Comparison of ENCODE assay signal across 26 cellular contexts in genomic region chrX:136999021-136999420, GRCh38. TPM values are rescaled to one million over a fixed set of nuclear protein-coding genes. Genes with fewer than 3 reads are reported as not detected.
A peak's percentile ranks its signal among the peaks of the same experiment; 100 is the strongest.
DNase-seq lines count a peak whose midpoint lies in the region; ATAC-seq, FAIRE-seq and TF ChIP-seq lines count a peak whose summit lies in the region.
"Had no signal": no experiment of that assay in that cellular context is flagged by ENCODE, and none has a peak within 500 bp of the region (broad histone marks: within the 10 kb centered on the region; RNA-seq: fewer than 3 reads in every experiment).

No MANE protein-coding gene starts in this region.

- no peaks in the 10 kb centered on the region for H3K9me3 Mint-ChIP-seq in HFFc6

- peak; percentile 91 for FAIRE-seq in H54 (lab: Jason Lieb, UNC)
- FAIRE-seq: A204.1, GM12878, H1 had no signal

- no peak overlapping the region for H3K4me3 Mint-ChIP-seq in HFFc6
- H3K4me3 Mint-ChIP-seq: CD4-positive, alpha-beta memory T cell had no signal

- DNase-seq in A673 (ENCODE audit: low spot score): peak; percentile 23
- peak; percentile 12 for DNase-seq in H54 (ENCODE audit: insufficient read length, low spot score)
- DNase-seq in NCI-H226: peak; percentile 12
- peak; percentile 30 for DNase-seq in osteoblast (ENCODE audit: insufficient read length, low spot score, missing footprints)
- no peak for DNase-seq in psoas muscle
- DNase-seq in mucosa of descending colon: no peak
- DNase-seq in HFFc6: no peak
- DNase-seq: C1 segment of cervical spinal cord; CD4-positive, alpha-beta memory T cell; COR-L47; DMS53; EL; GDM1; NCI-H1105; NCI-H146; NCI-H1930; NCI-H446 treated with DMSO at 0.1 percent for 48 hours; NCI-H526; NCI-H82; NK-92 treated with Interleukin-12 subunit alpha and Interleukin-12 subunit beta, amount 100 ng/mL, for 24 hours; PC-3; SK-N-SH had no signal

- BruUV-seq in A673 (replicated peaks; lab: Mats Ljungman, UMichigan): no TSS peak

- POLR2A ChIA-PET in A673 (lab: Charles Lee; ENCODE audit: low non-redundant PET): no interaction called here

- H3K4me3 ChIP-seq in A673 (ENCODE audit: low read depth, low read length, poor library complexity, severe bottlenecking) (no peak overlapping the region), osteoblast (ENCODE audit: insufficient read depth, low read length) (no peak overlapping the region), psoas muscle (no peak overlapping the region), mucosa of descending colon (no peak overlapping the region)
- H3K4me3 ChIP-seq: GM12878 had no signal

- ATAC-seq in psoas muscle: no peak
- no peak for ATAC-seq in mucosa of descending colon
- ATAC-seq: GM12878, HCT116, PC-3 had no signal

- H4K20me1 ChIP-seq in osteoblast (ENCODE audit: insufficient read depth, low read length): no peaks in the 10 kb centered on the region

- H2AFZ ChIP-seq in osteoblast (ENCODE audit: low read length): no peak overlapping the region

- H3K27ac Mint-ChIP-seq in HFFc6: no peak overlapping the region
- H3K27ac Mint-ChIP-seq: CD4-positive, alpha-beta memory T cell had no signal

- H3K4me2 ChIP-seq in osteoblast (ENCODE audit: insufficient read depth, low read length): no peak overlapping the region
- H3K4me2 ChIP-seq: SK-N-SH had no signal

- H3K27ac ChIP-seq in A673 (ENCODE audit: low read depth, low read length, poor library complexity, severe bottlenecking) (no peak overlapping the region), osteoblast (ENCODE audit: low read depth, low read length) (no peak overlapping the region), psoas muscle (no peak overlapping the region)

- H3K79me2 ChIP-seq in osteoblast (ENCODE audit: insufficient read depth, low read length): no peaks in the 10 kb centered on the region

- H3K9me3 ChIP-seq in A673 (ENCODE audit: low read depth, low read length, poor library complexity, severe bottlenecking) (no peaks in the 10 kb centered on the region), osteoblast (ENCODE audit: low read depth, low read length) (no peaks in the 10 kb centered on the region), psoas muscle (no peaks in the 10 kb centered on the region), mucosa of descending colon (no peaks in the 10 kb centered on the region)
- H3K9me3 ChIP-seq: SK-N-SH had no signal

- CTCF ChIA-PET in A673 (lab: Charles Lee): no interaction called here

- TF ChIP-seq CTCF in A673 (conservative IDR thresholded peaks at IDR 0.05; ENCODE audit: low read depth, low read length) (no peak), osteoblast (IDR thresholded peaks at IDR 0.05; ENCODE audit: extremely low read depth, low read depth, low read length) (no peak), psoas muscle (IDR thresholded peaks at IDR 0.05) (no peak), mucosa of descending colon (IDR thresholded peaks at IDR 0.05) (no peak), HFFc6 (IDR thresholded peaks at IDR 0.05) (no peak)

- TF ChIP-seq POLR2A in H54 (IDR thresholded peaks at IDR 0.05; ENCODE audit: low read depth, low read length): no peak

- H3K27me3 ChIP-seq in A673 (replicated peaks; ENCODE audit: insufficient read depth, low read depth, low read length, poor library complexity): no peaks in the 10 kb centered on the region
- no peaks in the 10 kb centered on the region for H3K27me3 ChIP-seq in osteoblast (ENCODE audit: insufficient read depth, low read length)
- no peaks in the 10 kb centered on the region for H3K27me3 ChIP-seq in psoas muscle (ENCODE audit: insufficient read depth in 3 of 3, low read length in 2 of 3)

- WGBS in psoas muscle, 3 donors: 34 to 46% (median 42%) methylated on average over 3 of the region's 3 CpGs

- H3K36me3 ChIP-seq in A673 (ENCODE audit: insufficient read depth, low read length, poor library complexity, severe bottlenecking): no peaks in the 10 kb centered on the region
- no peaks in the 10 kb centered on the region for H3K36me3 ChIP-seq in osteoblast (ENCODE audit: insufficient read depth, low read length)
- H3K36me3 ChIP-seq in psoas muscle (ENCODE audit: insufficient read depth in 1 of 2, low read depth in 1 of 2): no peaks in the 10 kb centered on the region
- H3K36me3 ChIP-seq in mucosa of descending colon (ENCODE audit: low read depth): no peaks in the 10 kb centered on the region

- no peaks in the 10 kb centered on the region for H3K4me1 Mint-ChIP-seq in HFFc6 (ENCODE audit: low read depth)
- H3K4me1 Mint-ChIP-seq: CD4-positive, alpha-beta memory T cell had no signal

- H3K4me1 ChIP-seq in A673 (ENCODE audit: insufficient read depth, low read length, poor library complexity, severe bottlenecking): no peaks in the 10 kb centered on the region
- no peaks in the 10 kb centered on the region for H3K4me1 ChIP-seq in osteoblast (ENCODE audit: insufficient read depth, low read length)
- H3K4me1 ChIP-seq in psoas muscle: no peaks in the 10 kb centered on the region
- no peaks in the 10 kb centered on the region for H3K4me1 ChIP-seq in mucosa of descending colon (ENCODE audit: low read depth)

- intact Hi-C loops in A673 (cut with micrococcal nuclease; ENCODE audit: unreplicated experiment): no loop called here
- intact Hi-C loops in psoas muscle (cut with DNase I): no loop called here
- intact Hi-C loops in mucosa of descending colon (cut with DNase I, micrococcal nuclease): no loop called here

- no peaks in the 10 kb centered on the region for H3K27me3 Mint-ChIP-seq in HFFc6 (ENCODE audit: insufficient read depth)
- H3K27me3 Mint-ChIP-seq: CD4-positive, alpha-beta memory T cell had no signal

- no peaks in the 10 kb centered on the region for H3K36me3 Mint-ChIP-seq in HFFc6 (ENCODE audit: low read depth)
- H3K36me3 Mint-ChIP-seq: CD4-positive, alpha-beta memory T cell had no signal

RNA-seq across cellular contexts. Expression of gene GPR101, which starts 34.8 kb away (rescaled TPM):
- total RNA-seq in A673 (2021) (not detected in 2 replicates), osteoblast (not detected in 2 replicates), psoas muscle (not detected), mucosa of descending colon (not detected)
- not detected for polyA plus RNA-seq in psoas muscle
- total RNA-seq in HFFc6 (2021; fragmentation: NEBNext Ultra II Directional; extraction: Animal tissue kit (Norgen Biotek cat#: 25700)): not detected
- total RNA-seq: CD4-positive, alpha-beta memory T cell; GM12878; H1; PC-3 had no signal
- polyA plus RNA-seq: CD4-positive, alpha-beta memory T cell; GM12878; H1; SK-N-SH had no signal

Comparison
In these comparisons a context has a peak if more than half of its experiments do, and no peak if none do; other contexts are left out.
1. DNase-seq: peak in A673 (single experiment), H54 (single experiment), NCI-H226 (single experiment) and osteoblast (single experiment); none in psoas muscle (0 of 2), mucosa of descending colon (0 of 3) and HFFc6 (single experiment).